Comparison of ENCODE assay signal across 28 cellular contexts in genomic region chr4:172895699-172896098, GRCh38.
"Had no signal": no experiment of that assay in that cellular context is flagged by ENCODE, and none has a peak within 500 bp of the region (broad histone marks: within the 10 kb centered on the region; RNA-seq: fewer than 3 reads in every experiment).

No MANE protein-coding gene starts in this region.

- H3K27ac ChIP-seq: neural progenitor cell, ovary, parathyroid adenoma, psoas muscle, skin epidermis, spleen, suprapubic skin, testis, tibial artery, transverse colon, upper lobe of right lung, uterus had no signal

- H3K9ac ChIP-seq: neural progenitor cell, parathyroid adenoma had no signal

- H3K9me3 ChIP-seq: ovary, psoas muscle, suprapubic skin, testis, upper lobe of right lung, uterus had no signal

- H3K27me3 ChIP-seq: neural progenitor cell, ovary, spleen, suprapubic skin, testis, tibial artery, transverse colon, upper lobe of right lung, uterus had no signal

- H3K4me1 ChIP-seq: neural progenitor cell, parathyroid adenoma, psoas muscle, spleen, suprapubic skin, testis, tibial artery, upper lobe of right lung, uterus had no signal

- ATAC-seq: natural killer cell; psoas muscle; right cardiac atrium; sciatic nerve; stimulated activated memory B cell treated with anti-CD40 and anti-IgM and Interleukin-4, amounts not matched to agents 10 μg/mL and 1 μg/mL and 100 μg/mL, for 72 hours; stimulated activated naive CD8-positive, alpha-beta T cell treated with anti-CD3 and anti-CD28 coated beads, Interleukin-15, amount 100 ng/mL, for 72 hours; stimulated activated naive CD8-positive, alpha-beta T cell treated with anti-CD3 and anti-CD28 coated beads, Interleukin-15, Interleukin-2, amounts not matched to agents 100 U/mL and 50 U/mL, for 24 hours; upper lobe of right lung had no signal

- H3K79me2 ChIP-seq: parathyroid adenoma had no signal

- H3K4me3 ChIP-seq: neural progenitor cell, ovary, psoas muscle, skin epidermis, smooth muscle cell, spleen, suprapubic skin, testis, tibial artery, transverse colon, upper lobe of right lung, uterus had no signal

- DNase-seq: natural killer cell; occipital lobe; ovary; posterior cingulate gyrus; psoas muscle; right cardiac atrium; spleen; stimulated activated CD4-positive, alpha-beta T cell treated with anti-CD3 and anti-CD28 coated beads, Interleukin-12 subunit alpha, Interleukin-12 subunit beta, amount 100 ng/mL, for 4 hours; stimulated activated CD4-positive, alpha-beta T cell treated with anti-CD3 and anti-CD28 coated beads, Interleukin-1b, Interleukin-23, amount 100 ng/mL, for 48 hours; stimulated activated CD4-positive, alpha-beta T cell treated with anti-CD3 and anti-CD28 coated beads, Interleukin-4, amount 100 ng/mL, for 1 hour; stimulated activated CD4-positive, alpha-beta T cell treated with anti-CD3 and anti-CD28 coated beads, Interleukin-4, amount 100 ng/mL, for 4 hours; stimulated activated CD8-positive, alpha-beta memory T cell treated with anti-CD3 and anti-CD28 coated beads, Interleukin-4, amount 100 ng/mL, for 48 hours; stimulated activated naive CD4-positive, alpha-beta T cell; stimulated activated naive CD8-positive, alpha-beta T cell treated with anti-CD3 and anti-CD28 coated beads, Interleukin-15, amount 100 ng/mL, for 72 hours; stimulated activated naive CD8-positive, alpha-beta T cell treated with anti-CD3 and anti-CD28 coated beads, Interleukin-15, Interleukin-2, amounts not matched to agents 100 U/mL and 50 U/mL, for 24 hours; substantia nigra; testis; tibial artery; transverse colon; upper lobe of right lung; uterus had no signal

- H2AFZ ChIP-seq: neural progenitor cell, parathyroid adenoma had no signal

- H3K36me3 ChIP-seq: neural progenitor cell, ovary, spleen, suprapubic skin, tibial artery, transverse colon, upper lobe of right lung, uterus had no signal

- H3K4me2 ChIP-seq: neural progenitor cell, smooth muscle cell had no signal
